ENCODE assay signal across 9 cellular contexts in genomic region chr1:15627343-15627988, GRCh38. TPM values are rescaled to one million over a fixed set of nuclear protein-coding genes. Genes with fewer than 3 reads are reported as not detected.
DNase-seq lines count a peak whose midpoint lies in the region; ATAC-seq and TF ChIP-seq lines count a peak whose summit lies in the region.
"Had no signal": no experiment of that assay in that cellular context is flagged by ENCODE, and none has a peak within 500 bp of the region (broad histone marks: within the 10 kb centered on the region; RNA-seq: fewer than 3 reads in every experiment).

No MANE protein-coding gene starts in this region.

- H3K9me3 ChIP-seq in body of pancreas: no peaks in the 10 kb centered on the region

- ATAC-seq in GM19452 (IDR thresholded peaks at IDR 0.05; ENCODE audit: unreplicated experiment): peak; percentile 90
- peak; percentile 92 for ATAC-seq in HG03342 (IDR thresholded peaks at IDR 0.05; ENCODE audit: unreplicated experiment)
- peak; percentile 21 for ATAC-seq in esophagus mucosa
- ATAC-seq in omental fat pad (ENCODE audit: low FRiP score): no peak
- ATAC-seq in GM19397 (IDR thresholded peaks at IDR 0.05; ENCODE audit: unreplicated experiment): no peak
- ATAC-seq in body of pancreas: no peak

- DNase-seq in BJ (ENCODE audit: low read depth) (peak; percentile 31), omental fat pad (ENCODE audit: low spot score) (no peak), body of pancreas (no peak), anterior cingulate cortex (lab: John Stamatoyannopoulos, UW) (no peak)
- DNase-seq: naive B cell had no signal

- peaks cover 3% of the 10 kb centered on the region for H3K36me3 ChIP-seq in BJ (ENCODE audit: control insufficient read depth, insufficient read depth, low read length)
- peaks cover 0 to 14% of the 10 kb centered on the region in 2 donors for H3K36me3 ChIP-seq in body of pancreas (replicated peaks in 1 of 2; ENCODE audit: insufficient read depth in 1 of 2, low read depth in 2 of 2)

- CTCF ChIA-PET in BJ (lab: Yijun Ruan, JAX): no interaction called here

- TF ChIP-seq CTCF in BJ (IDR thresholded peaks at IDR 0.05; ENCODE audit: insufficient read depth, low read depth, low read length) (no peak), omental fat pad (IDR thresholded peaks at IDR 0.05) (no peak), body of pancreas (IDR thresholded peaks at IDR 0.05) (no peak)

- no peak for TF ChIP-seq POLR2A in body of pancreas (IDR thresholded peaks at IDR 0.05)

- 61 to 70% methylated on average over 4 of the region's 4 CpGs for WGBS in body of pancreas, 2 donors

- no peak overlapping the region for H3K4me3 ChIP-seq in BJ (ENCODE audit: low read depth, low read length)
- H3K4me3 ChIP-seq in body of pancreas: no peak overlapping the region

- POLR2A ChIA-PET in BJ (lab: Charles Lee): no interaction called here

- H3K4me1 ChIP-seq in body of pancreas: peaks cover 25% of the 10 kb centered on the region

- intact Hi-C loops in body of pancreas (cut with DNase I): no loop called here

- no peaks in the 10 kb centered on the region for H3K27me3 ChIP-seq in BJ (ENCODE audit: control insufficient read depth, insufficient read depth, low read length)
- H3K27me3 ChIP-seq in body of pancreas: no peaks in the 10 kb centered on the region

- no peak overlapping the region for H3K27ac ChIP-seq in body of pancreas

RNA-seq across cellular contexts. Expression of gene DDI2, which starts 10.2 kb away (rescaled TPM):
- 5.9 and 6.4 TPM in 2 replicates for polyA plus RNA-seq in BJ (2011; rRNA removed)
- 9.7 and 14.0 TPM in 2 replicates for polyA minus RNA-seq in BJ (2011; rRNA and poly(A)+ RNA removed)
- total RNA-seq in esophagus mucosa: 49.9 TPM
- total RNA-seq in omental fat pad: 10 to 100 TPM; 49.3 to 63.2 (median 54.5) TPM
- total RNA-seq in body of pancreas: 10 to 100 TPM; 18.8 to 30.1 TPM

RNA-seq across cellular contexts. Expression of gene AGMAT, which starts 42.6 kb away (rescaled TPM):
- 1.1 and 1.2 TPM in 2 replicates for polyA plus RNA-seq in BJ (2011; rRNA removed)
- polyA minus RNA-seq in BJ (2011; rRNA and poly(A)+ RNA removed): 0.87 and 1.5 TPM in 2 replicates
- total RNA-seq in esophagus mucosa (1.4 TPM), omental fat pad (under 1 TPM in 3 of 4 donors, not detected in 1; 0.24 to 0.65 (median 0.44) TPM), body of pancreas (under 1 TPM; 0.33 to 0.52 TPM)

RNA-seq across cellular contexts. Expression of gene PLEKHM2, which starts 56.7 kb away (rescaled TPM):
- 37.2 and 58.3 TPM in 2 replicates for polyA plus RNA-seq in BJ (2011; rRNA removed)
- 52.7 and 62.0 TPM in 2 replicates for polyA minus RNA-seq in BJ (2011; rRNA and poly(A)+ RNA removed)
- 54.7 TPM for total RNA-seq in esophagus mucosa
- total RNA-seq in omental fat pad: 10 to 100 TPM; 34.4 to 81.1 (median 50.0) TPM
- 10 to 100 TPM; 18.1 to 31.6 TPM for total RNA-seq in body of pancreas

Comparison
In these comparisons a context has a peak if more than half of its experiments do, and no peak if none do; other contexts are left out.
1. ATAC-seq: peak in GM19452 (single experiment), HG03342 (single experiment) and esophagus mucosa (single experiment); none in omental fat pad (single experiment), GM19397 (single experiment) and body of pancreas (single experiment).